1 cellular context compared by ENCODE assay signal in the genomic region with DNA sequence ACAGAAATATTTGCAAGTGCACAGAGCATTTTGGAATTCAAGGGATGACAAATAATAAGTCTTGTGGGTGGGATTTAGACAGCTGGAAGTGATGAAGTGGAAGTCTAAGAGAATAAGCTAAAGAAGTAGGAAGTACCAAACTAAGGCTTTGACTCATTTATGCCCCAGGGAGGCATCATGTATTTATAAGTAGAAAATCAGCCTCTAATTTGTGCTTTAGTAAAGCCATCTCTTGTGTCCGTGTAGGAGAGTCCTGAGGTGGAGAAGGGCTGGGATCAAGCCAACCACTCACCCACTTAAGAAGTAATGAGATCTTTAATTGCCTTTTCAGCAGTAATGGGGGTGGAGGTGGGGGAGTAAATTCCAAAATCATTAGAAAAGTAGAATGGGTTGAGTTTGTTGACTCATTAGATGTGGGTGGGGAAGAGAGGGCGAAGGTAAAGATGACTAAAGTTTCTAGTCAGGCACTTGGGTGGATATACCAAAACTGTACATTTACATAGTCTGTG.
TF ChIP-seq lines count a peak whose summit lies in the region.

No MANE protein-coding gene starts in this region.

TF ChIP-seq in HEK293, 187 proteins besides CTCF, POLR2A, EP300 and RAD21:
- TF ChIP-seq ZNF292 (tag by site-specific recombination; IDR thresholded peaks at IDR 0.05; ENCODE audit: borderline replicate concordance, low read depth): no peak
- TF ChIP-seq ZFHX2 (tag by site-specific recombination; conservative IDR thresholded peaks at IDR 0.05): peak; percentile 73
- peak; percentile 91 for TF ChIP-seq EGR2 (tag by site-specific recombination; IDR thresholded peaks at IDR 0.05; ENCODE audit: low read depth)
- no peak for TF ChIP-seq KLF17 (tag by site-specific recombination; IDR thresholded peaks at IDR 0.05)
